Comparison of ENCODE assay signal across 23 cellular contexts in genomic region chr7:129774359-129774758, GRCh38.
DNase-seq lines count a peak whose midpoint lies in the region; ATAC-seq and TF ChIP-seq lines count a peak whose summit lies in the region.
"Had no signal": no experiment of that assay in that cellular context is flagged by ENCODE, and none has a peak within 500 bp of the region (broad histone marks: within the 10 kb centered on the region; RNA-seq: fewer than 3 reads in every experiment).

No MANE protein-coding gene starts in this region.

- H2AFZ ChIP-seq in MM.1S (ENCODE audit: low read length), result no peak overlapping the region

- H3K36me3 ChIP-seq in HEK293 (ENCODE audit: control insufficient read depth in 2 of 2, insufficient read depth in 1 of 2, low read length in 2 of 2), result no peaks in the 10 kb centered on the region
- no peaks in the 10 kb centered on the region for H3K36me3 ChIP-seq in endodermal cell (ENCODE audit: control insufficient read depth, insufficient read depth, low read length)
- no peaks in the 10 kb centered on the region for H3K36me3 ChIP-seq in MM.1S (replicated peaks; ENCODE audit: insufficient read depth, low read length)
- H3K36me3 ChIP-seq: cardiac muscle cell had no signal

- 77 to 80% methylated on average over 8 to 11 of the region's 11 CpGs for WGBS in endodermal cell (ENCODE audit: insufficient coverage in 1 of 2, insufficient read length in 1 of 2), 2 experiments

- H3K36me3 Mint-ChIP-seq in endodermal cell (ENCODE audit: low read depth), result no peaks in the 10 kb centered on the region
- H3K36me3 Mint-ChIP-seq: natural killer cell treated with Interleukin-12 subunit alpha and Interleukin-12 subunit beta and Interleukin-15 and Interleukin-18, amount 100 ng/mL, for 72 hours; T-cell had no signal

- H3K4me3 ChIP-seq in HEK293 (ENCODE audit: low read depth, low read length), result no peak overlapping the region
- no peak overlapping the region for H3K4me3 ChIP-seq in endodermal cell (ENCODE audit: low read length)
- H3K4me3 ChIP-seq in MM.1S (ENCODE audit: low read length), result no peak overlapping the region
- H3K4me3 ChIP-seq: cardiac muscle cell had no signal

- H3K4me1 Mint-ChIP-seq in endodermal cell, result peaks cover 5% of the 10 kb centered on the region
- H3K4me1 Mint-ChIP-seq: activated CD4-positive, alpha-beta T cell treated with anti-CD3 and anti-CD28 coated beads for 36 hours had no signal

- DNase-seq in AG08396 (ENCODE audit: low spot score), result peak; percentile 7
- peak; percentile 35 for DNase-seq in NCI-H82 treated with DMSO at 0.1 percent for 48 hours (lab: John Stamatoyannopoulos, UW; ENCODE audit: unreplicated experiment)
- peak; percentile 71 for DNase-seq in endodermal cell
- no peak for DNase-seq in MM.1S
- no peak for DNase-seq in GF-D8 (lab: John Stamatoyannopoulos, UW)
- DNase-seq: activated CD4-positive, alpha-beta T cell treated with anti-CD3 and anti-CD28 coated beads for 36 hours; activated naive CD4-positive, alpha-beta T cell treated with anti-CD3 and anti-CD28 coated beads for 36 hours; activated T-cell treated with anti-CD3 and anti-CD28 coated beads, Interleukin-2, amount 50 U/mL, for 72 hours; amygdala; KBM-7; left ventricle myocardium superior; midbrain; NCI-H187 treated with DMSO at 0.1 percent for 48 hours; NCI-H510A treated with DMSO at 0.1 percent for 48 hours; substantia nigra; T-cell had no signal

- H3K4me1 ChIP-seq in HEK293 (ENCODE audit: control insufficient read depth, insufficient read depth, low read length) (no peaks in the 10 kb centered on the region; the same call in 1 of the 2 replicates), endodermal cell (ENCODE audit: control insufficient read depth, insufficient read depth, low read length) (no peaks in the 10 kb centered on the region), MM.1S (ENCODE audit: low read length) (no peaks in the 10 kb centered on the region)

- H3K79me2 ChIP-seq in MM.1S (ENCODE audit: low read length), result no peaks in the 10 kb centered on the region

- no peaks in the 10 kb centered on the region for H3K9me3 Mint-ChIP-seq in endodermal cell
- H3K9me3 Mint-ChIP-seq: activated naive CD4-positive, alpha-beta T cell treated with anti-CD3 and anti-CD28 coated beads for 36 hours; activated T-cell treated with anti-CD3 and anti-CD28 coated beads, Interleukin-2, amount 50 U/mL, for 72 hours; dendritic cell treated with granulocyte-macrophage colony-stimulating factor and Interleukin-4, amounts not matched to agents 40 ng/mL and 50 ng/mL, for 4 days; natural killer cell treated with Interleukin-12 subunit alpha and Interleukin-12 subunit beta and Interleukin-15 and Interleukin-18, amount 100 ng/mL, for 72 hours; T-cell had no signal

- ATAC-seq in esophagus mucosa (no peak), GM19023 (IDR thresholded peaks at IDR 0.05; ENCODE audit: unreplicated experiment) (no peak)
- ATAC-seq: activated CD4-positive, alpha-beta T cell treated with anti-CD3 and anti-CD28 coated beads for 36 hours; activated T-cell treated with anti-CD3 and anti-CD28 coated beads, Interleukin-2, amount 50 U/mL, for 72 hours; left ventricle myocardium superior; T-cell had no signal

- H3K9me3 ChIP-seq in HEK293 (ENCODE audit: control insufficient read depth, insufficient read depth, low read depth, low read length) (no peaks in the 10 kb centered on the region), endodermal cell (ENCODE audit: control insufficient read depth, low read length) (no peaks in the 10 kb centered on the region), MM.1S (replicated peaks; ENCODE audit: insufficient read depth, low read length) (no peaks in the 10 kb centered on the region)

- H3K9ac ChIP-seq in endodermal cell (ENCODE audit: extremely low read depth, low read length, poor library complexity, severe bottlenecking) (no peak overlapping the region), MM.1S (ENCODE audit: low read length) (no peak overlapping the region)

- H3K27ac ChIP-seq in HEK293 (ENCODE audit: extremely low read depth, low read depth, low read length) (no peak overlapping the region), endodermal cell (ENCODE audit: low read depth, low read length) (no peak overlapping the region), MM.1S (ENCODE audit: low read length) (no peak overlapping the region)
- H3K27ac ChIP-seq: cardiac muscle cell had no signal

- H3K4me2 ChIP-seq in MM.1S (ENCODE audit: low read depth, low read length), result no peak overlapping the region

- H3K27me3 Mint-ChIP-seq in endodermal cell (ENCODE audit: insufficient read depth), result peaks cover 74% of the 10 kb centered on the region

- no peaks in the 10 kb centered on the region for H3K9me2 ChIP-seq in MM.1S (replicated peaks; ENCODE audit: insufficient read depth, low read length)

- H4K20me1 ChIP-seq in MM.1S (ENCODE audit: insufficient read depth, low read length), result no peaks in the 10 kb centered on the region

- TF ChIP-seq CTCF in HEK293 (tag by site-specific recombination; IDR thresholded peaks at IDR 0.05), result no peak
- no peak for TF ChIP-seq CTCF in endodermal cell (conservative IDR thresholded peaks at IDR 0.05)
- TF ChIP-seq CTCF in MM.1S (IDR thresholded peaks at IDR 0.05; ENCODE audit: low read length), result no peak

- peaks cover 45% of the 10 kb centered on the region for H3K27me3 ChIP-seq in endodermal cell (ENCODE audit: control insufficient read depth, insufficient read depth, low read length, poor library complexity, severe bottlenecking)
- H3K27me3 ChIP-seq in MM.1S (replicated peaks; ENCODE audit: insufficient read depth, low read length), result no peaks in the 10 kb centered on the region

- H3F3A ChIP-seq in MM.1S (ENCODE audit: insufficient read depth, low read length), result peaks cover 4% of the 10 kb centered on the region; the same call in 1 of the 2 replicates

- no peak overlapping the region for H3K4me3 Mint-ChIP-seq in endodermal cell
- H3K4me3 Mint-ChIP-seq: activated CD4-positive, alpha-beta T cell treated with anti-CD3 and anti-CD28 coated beads for 36 hours; activated naive CD4-positive, alpha-beta T cell treated with anti-CD3 and anti-CD28 coated beads for 36 hours; activated T-cell treated with anti-CD3 and anti-CD28 coated beads, Interleukin-2, amount 50 U/mL, for 72 hours; B cell; dendritic cell treated with granulocyte-macrophage colony-stimulating factor and Interleukin-4, amounts not matched to agents 40 ng/mL and 50 ng/mL, for 4 days; natural killer cell treated with Interleukin-12 subunit alpha and Interleukin-12 subunit beta and Interleukin-15 and Interleukin-18, amount 100 ng/mL, for 72 hours; T-cell had no signal

- POLR2A ChIA-PET in HEK293 (lab: Yijun Ruan, JAX), result interaction anchor here (1.1 kb wide), 1 partner anchor 51 kb away, joined by 3 read pairs; no protein-coding TSS in a partner anchor

- H3K27ac Mint-ChIP-seq in endodermal cell, result no peak overlapping the region
- H3K27ac Mint-ChIP-seq: activated CD4-positive, alpha-beta T cell treated with anti-CD3 and anti-CD28 coated beads for 36 hours; activated naive CD4-positive, alpha-beta T cell treated with anti-CD3 and anti-CD28 coated beads for 36 hours; activated T-cell treated with anti-CD3 and anti-CD28 coated beads, Interleukin-2, amount 50 U/mL, for 72 hours; B cell; dendritic cell treated with granulocyte-macrophage colony-stimulating factor and Interleukin-4, amounts not matched to agents 40 ng/mL and 50 ng/mL, for 4 days; natural killer cell treated with Interleukin-12 subunit alpha and Interleukin-12 subunit beta and Interleukin-15 and Interleukin-18, amount 100 ng/mL, for 72 hours; T-cell had no signal

- CTCF ChIA-PET in HEK293 (lab: Yijun Ruan, JAX), result interaction anchor here (0.6 kb wide), 1 partner anchor 294 kb away, joined by 3 read pairs; no protein-coding TSS in a partner anchor

TF ChIP-seq in HEK293, 187 proteins besides CTCF, POLR2A, EP300 and RAD21 (continues in another document):
- TF ChIP-seq ZFP3 (tag by site-specific recombination; IDR thresholded peaks at IDR 0.05; ENCODE audit: low read depth) (no peak), ZNF692 (tag by site-specific recombination; IDR thresholded peaks at IDR 0.05) (peak; percentile 63; the same call in 1 of the 2 replicates), ZBTB20 (tag by site-specific recombination; IDR thresholded peaks at IDR 0.05) (peak; percentile 61; the same call in 1 of the 2 replicates), ZNF221 (tag by site-specific recombination; IDR thresholded peaks at IDR 0.05; ENCODE audit: borderline replicate concordance) (no peak), EGR2 (tag by site-specific recombination; IDR thresholded peaks at IDR 0.05; ENCODE audit: low read depth) (peak; percentile 90), PATZ1 (tag by site-specific recombination; IDR thresholded peaks at IDR 0.05) (peak; percentile 35; the same call in 1 of the 2 replicates)

Comparison
In these comparisons a context has a peak if more than half of its experiments do, and no peak if none do; other contexts are left out.
1. DNase-seq: peak in AG08396 (single experiment), NCI-H82 treated with DMSO at 0.1 percent for 48 hours (single experiment) and endodermal cell (single experiment); none in MM.1S (single experiment) and GF-D8 (single experiment).